In the genomic region with DNA sequence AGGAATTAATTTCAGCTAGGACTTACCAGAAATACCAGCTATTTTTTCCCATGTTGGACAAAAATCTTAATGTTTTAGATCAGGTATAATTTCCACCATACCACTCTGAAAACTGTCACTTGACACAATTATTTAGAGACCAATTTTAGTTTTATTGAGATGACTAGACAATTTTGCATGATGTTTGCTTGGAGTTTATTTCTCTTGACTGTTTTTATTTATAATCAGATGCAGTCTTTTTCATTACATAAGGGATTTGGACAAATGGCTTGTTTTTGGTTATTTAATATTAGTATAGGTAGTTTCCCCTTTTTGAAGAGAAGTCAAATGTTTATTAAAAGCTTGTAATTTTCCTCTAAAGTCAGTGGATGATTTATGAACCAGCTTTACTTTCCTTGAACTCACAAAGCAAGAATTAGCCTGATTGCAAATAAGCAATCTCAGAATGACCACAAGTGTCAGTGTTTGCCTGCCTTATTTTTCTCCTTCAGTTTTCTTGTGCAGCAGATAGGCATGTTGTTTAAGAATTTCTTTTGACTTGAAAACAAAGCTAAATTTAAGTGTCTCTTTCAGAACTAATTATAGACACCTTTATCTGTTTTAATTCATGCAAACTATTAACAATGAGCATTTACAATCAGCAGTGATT, we compare ENCODE assay signal across 10 cellular contexts. TPM values are rescaled to one million over a fixed set of nuclear protein-coding genes. Genes with fewer than 3 reads are reported as not detected.
A peak's percentile ranks its signal among the peaks of the same experiment; 100 is the strongest.
DNase-seq lines count a peak whose midpoint lies in the region; ATAC-seq and TF ChIP-seq lines count a peak whose summit lies in the region.
"Had no signal": no experiment of that assay in that cellular context is flagged by ENCODE, and none has a peak within 500 bp of the region (broad histone marks: within the 10 kb centered on the region; RNA-seq: fewer than 3 reads in every experiment).

No MANE protein-coding gene starts in this region.

- H3K4me3 Mint-ChIP-seq in GM23338 = no peak overlapping the region

- intact Hi-C loops in ovary (cut with DNase I) = no loop called here

- no peak for TF ChIP-seq CTCF in GM23338 (conservative IDR thresholded peaks at IDR 0.05; ENCODE audit: low read depth in 2 of 2)
- TF ChIP-seq CTCF in ovary (IDR thresholded peaks at IDR 0.05) = peak in 1 of 3 donors; percentile 24

- H3K36me3 Mint-ChIP-seq in GM23338 (ENCODE audit: low read depth) = peaks cover 32% of the 10 kb centered on the region

- peaks cover 94% of the 10 kb centered on the region for H3K79me2 ChIP-seq in GM23338 (replicated peaks; ENCODE audit: insufficient read depth)

- peaks cover 27% of the 10 kb centered on the region; the same call in 2 of the 3 replicates for H3K4me1 Mint-ChIP-seq in GM23338

- peak overlapping the region; percentile 41 for H3K27ac Mint-ChIP-seq in GM23338

- H3K9me3 Mint-ChIP-seq in GM23338 = peaks cover 23% of the 10 kb centered on the region; the same call in 2 of the 3 replicates

- TF ChIP-seq EP300 in ovary (IDR thresholded peaks at IDR 0.05) = no peak

- no peak overlapping the region for H2AFZ ChIP-seq in GM23338

- no peaks in the 10 kb centered on the region for H3K27me3 ChIP-seq in GM23338 (ENCODE audit: insufficient read depth)
- H3K27me3 ChIP-seq in ovary = no peaks in the 10 kb centered on the region

- ATAC-seq in GM23338 (no peak), HG03460 (IDR thresholded peaks at IDR 0.05; ENCODE audit: unreplicated experiment) (no peak)
- ATAC-seq: Panc1 had no signal

- H3K9me3 ChIP-seq in ovary = no peaks in the 10 kb centered on the region

- no peaks in the 10 kb centered on the region for H3K9me2 ChIP-seq in GM23338 (ENCODE audit: insufficient read depth)

- H3K4me3 ChIP-seq in GM23338 (no peak overlapping the region), ovary (no peak overlapping the region)

- H3K27ac ChIP-seq in GM23338 (ENCODE audit: low read depth) = no peak overlapping the region
- no peak overlapping the region for H3K27ac ChIP-seq in ovary

- H3K36me3 ChIP-seq in GM23338 (ENCODE audit: insufficient read depth) = peaks cover 6% of the 10 kb centered on the region; the same call in 1 of the 2 replicates
- H3K36me3 ChIP-seq in ovary = no peaks in the 10 kb centered on the region

- H3K4me1 ChIP-seq in GM23338 (ENCODE audit: insufficient read depth) (0 out of 2 replicates have a peak, but pooled peaks cover 7% of the 10 kb centered on the region), ovary (ENCODE audit: insufficient read depth) (peaks cover 3% of the 10 kb centered on the region)

- peaks cover 1% of the 10 kb centered on the region for H3K27me3 Mint-ChIP-seq in GM23338 (ENCODE audit: insufficient read depth, low read depth, poor library complexity)

- TF ChIP-seq POLR2A in ovary (IDR thresholded peaks at IDR 0.05) = no peak

- DNase-seq in AG20443 (ENCODE audit: low spot score) (peak; percentile 27), GM23338 (ENCODE audit: low spot score) (no peak), astrocyte of the hippocampus (ENCODE audit: low read depth, low spot score) (peak; percentile 42), left kidney (ENCODE audit: low read depth, low spot score) (peak; percentile 55), ovary (no peak), NCI-H510A (lab: John Stamatoyannopoulos, UW) (no peak)
- no peak for DNase-seq in activated CD4-positive, alpha-beta T cell treated with anti-CD3 and anti-CD28 coated beads, Interleukin-2, amount 50 U/mL, for 1 hour
- DNase-seq: activated effector memory CD4-positive, alpha-beta T cell treated with anti-CD3 and anti-CD28 coated beads, Interleukin-2, amount 50 U/mL, for 16 hours had no signal

- no peaks in the 10 kb centered on the region for H3F3A ChIP-seq in GM23338 (replicated peaks; ENCODE audit: low read depth)

- no peaks in the 10 kb centered on the region; the same call in 1 of the 2 replicates for H4K20me1 ChIP-seq in GM23338 (replicated peaks; ENCODE audit: insufficient read depth)

- no peak overlapping the region for H3K4me2 ChIP-seq in GM23338

TF ChIP-seq in GM23338, 12 proteins besides CTCF, POLR2A, EP300 and RAD21 (continues in another document):
- TF ChIP-seq, protein P1, sequence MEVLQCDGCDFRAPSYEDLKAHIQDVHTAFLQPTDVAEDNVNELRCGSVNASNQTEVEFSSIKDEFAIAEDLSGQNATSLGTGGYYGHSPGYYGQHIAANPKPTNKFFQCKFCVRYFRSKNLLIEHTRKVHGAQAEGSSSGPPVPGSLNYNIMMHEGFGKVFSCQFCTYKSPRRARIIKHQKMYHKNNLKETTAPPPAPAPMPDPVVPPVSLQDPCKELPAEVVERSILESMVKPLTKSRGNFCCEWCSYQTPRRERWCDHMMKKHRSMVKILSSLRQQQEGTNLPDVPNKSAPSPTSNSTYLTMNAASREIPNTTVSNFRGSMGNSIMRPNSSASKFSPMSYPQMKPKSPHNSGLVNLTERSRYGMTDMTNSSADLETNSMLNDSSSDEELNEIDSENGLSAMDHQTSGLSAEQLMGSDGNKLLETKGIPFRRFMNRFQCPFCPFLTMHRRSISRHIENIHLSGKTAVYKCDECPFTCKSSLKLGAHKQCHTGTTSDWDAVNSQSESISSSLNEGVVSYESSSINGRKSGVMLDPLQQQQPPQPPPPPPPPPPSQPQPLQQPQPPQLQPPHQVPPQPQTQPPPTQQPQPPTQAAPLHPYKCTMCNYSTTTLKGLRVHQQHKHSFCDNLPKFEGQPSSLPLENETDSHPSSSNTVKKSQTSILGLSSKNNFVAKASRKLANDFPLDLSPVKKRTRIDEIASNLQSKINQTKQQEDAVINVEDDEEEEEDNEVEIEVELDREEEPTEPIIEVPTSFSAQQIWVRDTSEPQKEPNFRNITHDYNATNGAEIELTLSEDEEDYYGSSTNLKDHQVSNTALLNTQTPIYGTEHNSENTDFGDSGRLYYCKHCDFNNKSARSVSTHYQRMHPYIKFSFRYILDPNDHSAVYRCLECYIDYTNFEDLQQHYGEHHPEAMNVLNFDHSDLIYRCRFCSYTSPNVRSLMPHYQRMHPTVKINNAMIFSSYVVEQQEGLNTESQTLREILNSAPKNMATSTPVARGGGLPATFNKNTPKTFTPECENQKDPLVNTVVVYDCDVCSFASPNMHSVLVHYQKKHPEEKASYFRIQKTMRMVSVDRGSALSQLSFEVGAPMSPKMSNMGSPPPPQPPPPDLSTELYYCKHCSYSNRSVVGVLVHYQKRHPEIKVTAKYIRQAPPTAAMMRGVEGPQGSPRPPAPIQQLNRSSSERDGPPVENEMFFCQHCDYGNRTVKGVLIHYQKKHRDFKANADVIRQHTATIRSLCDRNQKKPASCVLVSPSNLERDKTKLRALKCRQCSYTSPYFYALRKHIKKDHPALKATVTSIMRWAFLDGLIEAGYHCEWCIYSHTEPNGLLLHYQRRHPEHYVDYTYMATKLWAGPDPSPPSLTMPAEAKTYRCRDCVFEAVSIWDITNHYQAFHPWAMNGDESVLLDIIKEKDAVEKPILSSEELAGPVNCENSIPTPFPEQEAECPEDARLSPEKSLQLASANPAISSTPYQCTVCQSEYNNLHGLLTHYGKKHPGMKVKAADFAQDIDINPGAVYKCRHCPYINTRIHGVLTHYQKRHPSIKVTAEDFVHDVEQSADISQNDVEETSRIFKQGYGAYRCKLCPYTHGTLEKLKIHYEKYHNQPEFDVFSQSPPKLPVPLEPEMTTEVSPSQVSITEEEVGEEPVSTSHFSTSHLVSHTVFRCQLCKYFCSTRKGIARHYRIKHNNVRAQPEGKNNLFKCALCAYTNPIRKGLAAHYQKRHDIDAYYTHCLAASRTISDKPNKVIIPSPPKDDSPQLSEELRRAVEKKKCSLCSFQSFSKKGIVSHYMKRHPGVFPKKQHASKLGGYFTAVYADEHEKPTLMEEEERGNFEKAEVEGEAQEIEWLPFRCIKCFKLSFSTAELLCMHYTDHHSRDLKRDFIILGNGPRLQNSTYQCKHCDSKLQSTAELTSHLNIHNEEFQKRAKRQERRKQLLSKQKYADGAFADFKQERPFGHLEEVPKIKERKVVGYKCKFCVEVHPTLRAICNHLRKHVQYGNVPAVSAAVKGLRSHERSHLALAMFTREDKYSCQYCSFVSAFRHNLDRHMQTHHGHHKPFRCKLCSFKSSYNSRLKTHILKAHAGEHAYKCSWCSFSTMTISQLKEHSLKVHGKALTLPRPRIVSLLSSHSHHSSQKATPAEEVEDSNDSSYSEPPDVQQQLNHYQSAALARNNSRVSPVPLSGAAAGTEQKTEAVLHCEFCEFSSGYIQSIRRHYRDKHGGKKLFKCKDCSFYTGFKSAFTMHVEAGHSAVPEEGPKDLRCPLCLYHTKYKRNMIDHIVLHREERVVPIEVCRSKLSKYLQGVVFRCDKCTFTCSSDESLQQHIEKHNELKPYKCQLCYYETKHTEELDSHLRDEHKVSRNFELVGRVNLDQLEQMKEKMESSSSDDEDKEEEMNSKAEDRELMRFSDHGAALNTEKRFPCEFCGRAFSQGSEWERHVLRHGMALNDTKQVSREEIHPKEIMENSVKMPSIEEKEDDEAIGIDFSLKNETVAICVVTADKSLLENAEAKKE (CRISPR knock-in tag; IDR thresholded peaks at IDR 0.05) = no peak
- TF ChIP-seq EZH2phosphoT487 (IDR thresholded peaks at IDR 0.05; ENCODE audit: unreplicated experiment) = no peak
- TF ChIP-seq STAT1 (IDR thresholded peaks at IDR 0.05; ENCODE audit: unreplicated experiment) = no peak
- TF ChIP-seq, protein P2, sequence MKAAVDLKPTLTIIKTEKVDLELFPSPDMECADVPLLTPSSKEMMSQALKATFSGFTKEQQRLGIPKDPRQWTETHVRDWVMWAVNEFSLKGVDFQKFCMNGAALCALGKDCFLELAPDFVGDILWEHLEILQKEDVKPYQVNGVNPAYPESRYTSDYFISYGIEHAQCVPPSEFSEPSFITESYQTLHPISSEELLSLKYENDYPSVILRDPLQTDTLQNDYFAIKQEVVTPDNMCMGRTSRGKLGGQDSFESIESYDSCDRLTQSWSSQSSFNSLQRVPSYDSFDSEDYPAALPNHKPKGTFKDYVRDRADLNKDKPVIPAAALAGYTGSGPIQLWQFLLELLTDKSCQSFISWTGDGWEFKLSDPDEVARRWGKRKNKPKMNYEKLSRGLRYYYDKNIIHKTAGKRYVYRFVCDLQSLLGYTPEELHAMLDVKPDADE (IDR thresholded peaks at IDR 0.05) = no peak
- TF ChIP-seq JUNB (IDR thresholded peaks at IDR 0.05; ENCODE audit: unreplicated experiment) = no peak
- no peak for TF ChIP-seq ZNF331 (CRISPR knock-in tag; IDR thresholded peaks at IDR 0.05; ENCODE audit: low read depth)
- TF ChIP-seq CREB1 (CRISPR knock-in tag; IDR thresholded peaks at IDR 0.05; ENCODE audit: low read depth) = no peak
- TF ChIP-seq NANOG (IDR thresholded peaks at IDR 0.05; ENCODE audit: borderline replicate concordance) = no peak
- no peak for TF ChIP-seq ZNF114 (CRISPR knock-in tag; IDR thresholded peaks at IDR 0.05)

RNA-seq across cellular contexts. Expression of a gene that starts 3.8 kb away (rescaled TPM):
- not detected in 2 replicates for total RNA-seq in GM23338 (2014; rRNA removed; shearing (Covaris generic))
- polyA plus RNA-seq in GM23338 (2016; fragmentation: Nextera tagmentation; extraction: Ambion mirVana) (0.82 and 1.2 TPM in 2 replicates), ovary (1 to 10 TPM; 2.9 to 5.9 TPM)
- total RNA-seq in ovary = 1 to 10 TPM; 2.5 to 8.0 (median 4.6) TPM

Comparison
In these comparisons a context has a peak if more than half of its experiments do, and no peak if none do; other contexts are left out.
1. DNase-seq: peak in AG20443 (single experiment), astrocyte of the hippocampus (single experiment) and left kidney (single experiment); none in GM23338 (single experiment), activated CD4-positive, alpha-beta T cell treated with anti-CD3 and anti-CD28 coated beads, Interleukin-2, amount 50 U/mL, for 1 hour (single experiment), ovary (0 of 5) and NCI-H510A (single experiment).